8 cellular contexts compared by ENCODE assay signal in genomic region chr7:106284516-106285050, GRCh38. TPM values are rescaled to one million over a fixed set of nuclear protein-coding genes. Genes with fewer than 3 reads are reported as not detected.
DNase-seq lines count a peak whose midpoint lies in the region; ATAC-seq and TF ChIP-seq lines count a peak whose summit lies in the region.

Gene NAMPT, minus strand, starts transcription at chr7:106284983. Its CDS starts 99 bp downstream, at chr7:106284884.

- no peaks in the 10 kb centered on the region for H3K27me3 ChIP-seq in trophoblast cell (ENCODE audit: insufficient read depth, low read length)

- H4K8ac ChIP-seq in trophoblast cell (ENCODE audit: low read depth, low read length) = peak within 1 kb of the TSS; percentile 90

- H2AFZ ChIP-seq in trophoblast cell (ENCODE audit: insufficient read depth, low read length, poor library complexity) = peak within 1 kb of the TSS; percentile 77

- H3K36me3 ChIP-seq in trophoblast cell (ENCODE audit: control insufficient read depth in 1 of 2, insufficient read depth in 2 of 2, low read length in 2 of 2) = no peaks in the 10 kb centered on the region

- POLR2A ChIA-PET in HEK293T (lab: Yijun Ruan, JAX) = interaction anchor here (0.6 to 2.0 kb wide), 14 partner anchors 9 to 884 kb away, joined by 3 to 10 read pairs (median 3); partner anchors contain the start of gene HBP1

- peak within 1 kb of the TSS; percentile 59 for H2BK12ac ChIP-seq in trophoblast cell (ENCODE audit: low read length)

- peak within 1 kb of the TSS; percentile 90 for H3K4me3 ChIP-seq in trophoblast cell (ENCODE audit: low read depth, low read length)

- no CpG with 5 or more reads among the region's 61 CpGs for WGBS in trophoblast cell (ENCODE audit: extremely low coverage, insufficient coverage, insufficient read length)

- H3K4ac ChIP-seq in trophoblast cell (ENCODE audit: low read depth, low read length) = peak within 1 kb of the TSS; percentile 78

- H4K91ac ChIP-seq in trophoblast cell (ENCODE audit: low read depth, low read length) = peak within 1 kb of the TSS; percentile 81

- no peak within 1 kb of the TSS for H2AK5ac ChIP-seq in trophoblast cell (ENCODE audit: low read length)

- H3K14ac ChIP-seq in trophoblast cell (ENCODE audit: low read length) = peak within 1 kb of the TSS; percentile 76

- H3K9me3 ChIP-seq in trophoblast cell (ENCODE audit: insufficient read depth, low read depth, low read length) = no peaks in the 10 kb centered on the region

- H3K23ac ChIP-seq in trophoblast cell (ENCODE audit: low read length) = no peak within 1 kb of the TSS

- peaks cover 0 to 2% of the 10 kb centered on the region in 2 experiments for H3K4me1 ChIP-seq in trophoblast cell (ENCODE audit: control insufficient read depth in 1 of 2, insufficient read depth in 2 of 2, low read length in 2 of 2)

- H2BK120ac ChIP-seq in trophoblast cell (ENCODE audit: insufficient read depth, low read length, poor library complexity) = peak within 1 kb of the TSS; percentile 61

- peaks cover 6% of the 10 kb centered on the region for H3K79me2 ChIP-seq in trophoblast cell (ENCODE audit: control insufficient read depth, insufficient read depth, low read length, poor library complexity)

- peak within 1 kb of the TSS; percentile 98 for H3K4me2 ChIP-seq in trophoblast cell (ENCODE audit: low read length)

- ATAC-seq in HG03442 (IDR thresholded peaks at IDR 0.05; ENCODE audit: unreplicated experiment) = no peak

- H3K27ac ChIP-seq in trophoblast cell (ENCODE audit: low read depth, low read length) = peak within 1 kb of the TSS; percentile 95

- H3K79me1 ChIP-seq in trophoblast cell (ENCODE audit: low read length) = peaks cover 11% of the 10 kb centered on the region

- H3K9ac ChIP-seq in trophoblast cell (ENCODE audit: low read length) = peak within 1 kb of the TSS; percentile 90

- H3K18ac ChIP-seq in trophoblast cell (ENCODE audit: low read length) = peak within 1 kb of the TSS; percentile 94

- peak; percentile 82 for DNase-seq in DMS 273 (lab: John Stamatoyannopoulos, UW; ENCODE audit: unreplicated experiment)
- no peak for DNase-seq in DMS 273 treated with DMSO at 0.1 percent for 48 hours (lab: John Stamatoyannopoulos, UW)
- DNase-seq in HEK293T (ENCODE audit: extremely low spot score) = peak; percentile 40
- peak; percentile 34 for DNase-seq in NCI-H2171 (lab: John Stamatoyannopoulos, UW)
- DNase-seq in activated gamma-delta T cell (lab: John Stamatoyannopoulos, UW) = peak; percentile 47
- DNase-seq in glomerular visceral epithelial cell (ENCODE audit: extremely low spot score) = peak; percentile 49
- no peak for DNase-seq in trophoblast cell

- peak within 1 kb of the TSS; percentile 85 for H2BK5ac ChIP-seq in trophoblast cell (ENCODE audit: low read depth, low read length, poor library complexity)

- CTCF ChIA-PET in HEK293T (lab: Yijun Ruan, JAX) = interaction anchor here (0.9 kb wide), 1 partner anchor 178 kb away, joined by 3 read pairs; no protein-coding TSS in a partner anchor

- peak within 1 kb of the TSS; percentile 52 for H4K12ac ChIP-seq in trophoblast cell (ENCODE audit: low read depth, low read length)

TF ChIP-seq in HEK293T, 16 proteins besides CTCF, POLR2A, EP300 and RAD21:
- TF ChIP-seq SP1 (IDR thresholded peaks at IDR 0.05) (no peak), CTBP1 (IDR thresholded peaks at IDR 0.05; ENCODE audit: borderline replicate concordance) (no peak), NFRKB (IDR thresholded peaks at IDR 0.05) (no peak), L3MBTL2 (conservative IDR thresholded peaks at IDR 0.05) (no peak), HDGF (IDR thresholded peaks at IDR 0.05; ENCODE audit: borderline replicate concordance) (no peak), FOXM1 (IDR thresholded peaks at IDR 0.05; ENCODE audit: borderline replicate concordance) (no peak)

RNA-seq across cellular contexts. Expression of gene NAMPT, which starts in this region (rescaled TPM):
- polyA plus RNA-seq in trophoblast cell (2013) = 39.0 and 40.4 TPM in 2 replicates

Comparison
In these comparisons a context has a peak if more than half of its experiments do, and no peak if none do; other contexts are left out.
1. DNase-seq: peak in DMS 273 (single experiment), HEK293T (single experiment), NCI-H2171 (single experiment), activated gamma-delta T cell (single experiment) and glomerular visceral epithelial cell (single experiment); none in DMS 273 treated with DMSO at 0.1 percent for 48 hours (single experiment) and trophoblast cell (0 of 2).